ENCODE assay signal across 8 cellular contexts in the genomic region with DNA sequence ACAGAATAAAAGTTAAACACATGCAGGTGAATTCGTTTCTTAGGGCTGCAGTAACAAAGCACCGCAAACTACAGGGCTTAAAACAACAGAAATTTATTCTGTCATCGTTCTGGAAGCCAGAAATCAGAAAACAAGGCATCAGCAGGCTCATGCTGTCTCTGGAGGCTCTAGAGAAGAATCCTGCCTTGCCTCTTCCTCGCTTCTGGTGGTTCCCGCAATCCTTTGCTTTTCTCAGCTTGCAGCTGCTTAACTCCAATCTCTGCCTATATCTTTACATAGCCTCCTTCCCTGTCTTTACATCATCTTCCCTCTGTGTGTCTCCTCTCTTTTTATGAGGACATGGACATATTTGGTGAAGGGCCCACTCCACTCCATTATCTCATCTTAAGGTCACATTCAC.
"Had no signal": no experiment of that assay in that cellular context is flagged by ENCODE, and none has a peak within 500 bp of the region (broad histone marks: within the 10 kb centered on the region; RNA-seq: fewer than 3 reads in every experiment).

No MANE protein-coding gene starts in this region.

- H3K36me3 ChIP-seq: HAP-1 had no signal

- H2AFZ ChIP-seq: GM23248 had no signal

- H3K4me3 ChIP-seq: GM23248, HAP-1, K562 had no signal

- DNase-seq: GM23248, HFFc6, IMR-90, KG1 had no signal

- H3K27ac ChIP-seq: GM23248, HL-60 had no signal

- H3K9me3 Mint-ChIP-seq: HFFc6 had no signal

- H3K9ac ChIP-seq: GM23248 had no signal

- H3K4me3 Mint-ChIP-seq: HFFc6 had no signal

- ATAC-seq: HCT116, K562 had no signal

- H3K27ac Mint-ChIP-seq: HFFc6 had no signal
